Comparison of ENCODE assay signal across 28 cellular contexts in genomic region chr16:6947291-6947690, GRCh38.
"Had no signal": no experiment of that assay in that cellular context is flagged by ENCODE, and none has a peak within 500 bp of the region (broad histone marks: within the 10 kb centered on the region; RNA-seq: fewer than 3 reads in every experiment).

No MANE protein-coding gene starts in this region.

- H3K27me3 ChIP-seq: ascending aorta, body of pancreas had no signal

- H3K27me3 Mint-ChIP-seq: activated naive CD8-positive, alpha-beta T cell treated with anti-CD3 and anti-CD28 coated beads, Interleukin-2, amount 50 U/mL, for 24 hours had no signal

- H3K4me1 ChIP-seq: ascending aorta, body of pancreas had no signal

- H3K9me3 ChIP-seq: ascending aorta, body of pancreas had no signal

- H3K36me3 ChIP-seq: ascending aorta had no signal

- H3K27ac ChIP-seq: ascending aorta, body of pancreas, SK-N-MC had no signal

- H3K4me3 ChIP-seq: ascending aorta, body of pancreas, SK-N-MC had no signal

- H3K4me3 Mint-ChIP-seq: activated CD8-positive, alpha-beta T cell treated with anti-CD3 and anti-CD28 coated beads, Interleukin-2, amount 10 ng/mL, durations not matched to agents 7 days and 5 days; activated naive CD8-positive, alpha-beta T cell treated with anti-CD3 and anti-CD28 coated beads, Interleukin-2, amount 50 U/mL, for 24 hours; WTC11 had no signal

- H3K4me1 Mint-ChIP-seq: activated naive CD8-positive, alpha-beta T cell treated with anti-CD3 and anti-CD28 coated beads, Interleukin-2, amount 50 U/mL, for 24 hours; WTC11 had no signal

- H3K27ac Mint-ChIP-seq: activated CD8-positive, alpha-beta T cell treated with anti-CD3 and anti-CD28 coated beads, Interleukin-2, amount 10 ng/mL, durations not matched to agents 7 days and 5 days; activated naive CD4-positive, alpha-beta T cell treated with anti-CD3 and anti-CD28 coated beads, Interleukin-2, amount 50 U/mL, for 72 hours; activated naive CD8-positive, alpha-beta T cell treated with anti-CD3 and anti-CD28 coated beads, Interleukin-2, amount 50 U/mL, for 24 hours; WTC11 had no signal

- DNase-seq: activated CD4-positive, alpha-beta T cell treated with anti-CD3 and anti-CD28 coated beads for 48 hours; activated CD4-positive, alpha-beta T cell treated with anti-CD3 and anti-CD28 coated beads, Interleukin-2, amount 50 U/mL, for 4 hours; activated CD4-positive, CD25-positive, alpha-beta regulatory T cell treated with anti-CD3 and anti-CD28 coated beads, Interleukin-2, amount 50 U/mL, for 72 hours; activated CD8-positive, alpha-beta memory T cell treated with anti-CD3 and anti-CD28 coated beads, Interleukin-2, amount 50 U/mL, for 48 hours; activated CD8-positive, alpha-beta T cell treated with anti-CD3 and anti-CD28 coated beads, Interleukin-2, amount 10 ng/mL, durations not matched to agents 7 days and 5 days; activated naive CD8-positive, alpha-beta T cell treated with anti-CD3 and anti-CD28 coated beads, Interleukin-2, amount 50 U/mL, for 24 hours; activated T-cell treated with anti-CD3 and anti-CD28 coated beads, Interleukin-2, amount 50 U/mL, for 1 hour; amniotic stem cell; body of pancreas; central memory CD4-positive, alpha-beta T cell; KG1; MV-4-11; NCI-H1092 treated with DMSO at 0.1 percent for 48 hours; NCI-H1417 treated with DMSO at 0.1 percent for 48 hours; NCI-H1694; NCI-H2029; NCI-H2227 treated with DMSO at 0.1 percent for 48 hours; NCI-H446 treated with DMSO at 0.1 percent for 48 hours; NCI-H524 treated with DMSO at 0.1 percent for 48 hours; NCI-H748 treated with DMSO at 0.1 percent for 48 hours; RPMI8226; T-helper 1 cell had no signal

- ATAC-seq: activated CD8-positive, alpha-beta T cell treated with anti-CD3 and anti-CD28 coated beads, Interleukin-2, amount 10 ng/mL, durations not matched to agents 7 days and 5 days; activated naive CD4-positive, alpha-beta T cell treated with anti-CD3 and anti-CD28 coated beads, Interleukin-2, amount 50 U/mL, for 72 hours; activated naive CD8-positive, alpha-beta T cell treated with anti-CD3 and anti-CD28 coated beads, Interleukin-2, amount 50 U/mL, for 24 hours; body of pancreas; Panc1; Right ventricle myocardium inferior; WTC11 had no signal
